10 cellular contexts compared by ENCODE assay signal in the genomic region with DNA sequence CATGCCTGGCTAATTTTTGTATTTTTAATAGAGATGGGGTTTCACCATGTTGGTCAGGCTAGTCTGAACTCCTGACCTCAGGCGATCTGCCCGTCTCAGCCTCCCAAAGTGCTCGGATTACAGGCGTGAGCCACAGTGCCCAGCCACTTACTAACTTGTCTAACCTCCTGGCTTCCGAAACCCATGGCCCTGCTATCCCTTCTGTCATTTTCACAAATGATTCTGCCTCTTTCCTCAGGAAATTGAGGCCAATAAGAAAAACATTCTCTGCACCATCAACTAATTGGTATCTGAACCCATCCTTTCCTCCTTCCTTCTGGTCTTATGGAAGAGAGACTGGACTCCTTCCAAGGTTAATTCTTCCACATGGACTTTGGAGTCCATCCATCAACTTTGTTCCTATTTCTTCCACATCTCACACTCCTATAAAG. TPM values are rescaled to one million over a fixed set of nuclear protein-coding genes. Genes with fewer than 3 reads are reported as not detected.
DNase-seq lines count a peak whose midpoint lies in the region; ATAC-seq, FAIRE-seq and TF ChIP-seq lines count a peak whose summit lies in the region.
"Had no signal": no experiment of that assay in that cellular context is flagged by ENCODE, and none has a peak within 500 bp of the region (broad histone marks: within the 10 kb centered on the region; RNA-seq: fewer than 3 reads in every experiment).

No MANE protein-coding gene starts in this region.

- DNase-seq in ascending aorta (ENCODE audit: low spot score in 2 of 2) (no peak), right cardiac atrium (peak in 1 of 3 donors; percentile 58), spleen (no peak), NCI-H524 (lab: John Stamatoyannopoulos, UW) (no peak), KBM-7 (no peak)
- DNase-seq: naive B cell, NCI-H1417 treated with DMSO at 0.1 percent for 48 hours had no signal

- FAIRE-seq in G401.6 (lab: Jason Lieb, UNC): peak; percentile 23

- ATAC-seq in right cardiac atrium (peak in 1 of 2 donors; percentile 15), GM19324 (IDR thresholded peaks at IDR 0.05; ENCODE audit: low FRiP score, unreplicated experiment) (no peak), HG03025 (IDR thresholded peaks at IDR 0.05; ENCODE audit: low FRiP score, unreplicated experiment) (no peak)

- no peak overlapping the region for H3K4me3 ChIP-seq in ascending aorta
- no peak overlapping the region for H3K4me3 ChIP-seq in right cardiac atrium (ENCODE audit: low read length)
- H3K4me3 ChIP-seq in spleen: no peak overlapping the region

- no peak for TF ChIP-seq POLR2A in spleen (IDR thresholded peaks at IDR 0.05)

- H3K36me3 ChIP-seq in ascending aorta (no peaks in the 10 kb centered on the region), spleen (no peaks in the 10 kb centered on the region)

- in situ Hi-C loops in KBM-7 (cut with MboI; ENCODE audit: low pct_unique_long_range_greater_than_20kb, low sequenced_read_pairs): no loop called here

- intact Hi-C loops in ascending aorta (cut with DNase I): loop anchor here (1.0 to 10.0 kb wide), 5 partner anchors 19 to 313 kb away; a partner anchor contains a TSS
- intact Hi-C loops in right cardiac atrium (cut with DNase I): no loop called here
- intact Hi-C loops in spleen (cut with DNase I; ENCODE audit: low total_unique reads): no loop called here

- TF ChIP-seq CTCF in ascending aorta (IDR thresholded peaks at IDR 0.05): no peak
- no peak for TF ChIP-seq CTCF in spleen (IDR thresholded peaks at IDR 0.05 in 8 of 11, conservative IDR thresholded peaks at IDR 0.05 in 3 of 11)

- H3K9me3 ChIP-seq in ascending aorta (no peaks in the 10 kb centered on the region), right cardiac atrium (ENCODE audit: control insufficient read depth, low read length) (no peaks in the 10 kb centered on the region), spleen (peaks cover 0 to 4% (median 0%) of the 10 kb centered on the region in 8 donors)

- H3K4me1 ChIP-seq in ascending aorta (peaks cover 12 to 26% of the 10 kb centered on the region in 2 donors), right cardiac atrium (ENCODE audit: control insufficient read depth, insufficient read depth, low read length) (peaks cover 7% of the 10 kb centered on the region), spleen (no peaks in the 10 kb centered on the region)

- no peaks in the 10 kb centered on the region for H3K27me3 ChIP-seq in ascending aorta
- no peaks in the 10 kb centered on the region for H3K27me3 ChIP-seq in right cardiac atrium (ENCODE audit: control insufficient read depth, insufficient read depth)
- H3K27me3 ChIP-seq in spleen (replicated peaks in 1 of 7): no peaks in the 10 kb centered on the region

- H3K27ac ChIP-seq in ascending aorta (peak overlapping the region; percentile 82 to 90), right cardiac atrium (ENCODE audit: low read length) (peak overlapping the region; percentile 88), spleen (peak overlapping the region in 6 of 8 donors; percentile 51 to 70 (median 62))

- 32% methylated on average over 5 of the region's 5 CpGs for WGBS in right cardiac atrium
- 38 to 72% (median 57%) methylated on average over 5 of the region's 5 CpGs for WGBS in spleen, 5 donors

RNA-seq across cellular contexts. Expression of a gene that starts 27.9 kb away (rescaled TPM):
- 36.7 TPM for total RNA-seq in ascending aorta
- total RNA-seq in right cardiac atrium: 10 to 100 TPM; 35.1 to 41.2 (median 38.3) TPM
- polyA plus RNA-seq in right cardiac atrium: 17.6 TPM
- 10 to 100 TPM; 45.4 to 67.8 (median 66.9) TPM for total RNA-seq in spleen
- polyA plus RNA-seq in spleen: 10 to 100 TPM in 2 of 3 donors, 1 to 10 TPM in 1; 6.5 to 13.8 (median 13.2) TPM
